In the genomic region with DNA sequence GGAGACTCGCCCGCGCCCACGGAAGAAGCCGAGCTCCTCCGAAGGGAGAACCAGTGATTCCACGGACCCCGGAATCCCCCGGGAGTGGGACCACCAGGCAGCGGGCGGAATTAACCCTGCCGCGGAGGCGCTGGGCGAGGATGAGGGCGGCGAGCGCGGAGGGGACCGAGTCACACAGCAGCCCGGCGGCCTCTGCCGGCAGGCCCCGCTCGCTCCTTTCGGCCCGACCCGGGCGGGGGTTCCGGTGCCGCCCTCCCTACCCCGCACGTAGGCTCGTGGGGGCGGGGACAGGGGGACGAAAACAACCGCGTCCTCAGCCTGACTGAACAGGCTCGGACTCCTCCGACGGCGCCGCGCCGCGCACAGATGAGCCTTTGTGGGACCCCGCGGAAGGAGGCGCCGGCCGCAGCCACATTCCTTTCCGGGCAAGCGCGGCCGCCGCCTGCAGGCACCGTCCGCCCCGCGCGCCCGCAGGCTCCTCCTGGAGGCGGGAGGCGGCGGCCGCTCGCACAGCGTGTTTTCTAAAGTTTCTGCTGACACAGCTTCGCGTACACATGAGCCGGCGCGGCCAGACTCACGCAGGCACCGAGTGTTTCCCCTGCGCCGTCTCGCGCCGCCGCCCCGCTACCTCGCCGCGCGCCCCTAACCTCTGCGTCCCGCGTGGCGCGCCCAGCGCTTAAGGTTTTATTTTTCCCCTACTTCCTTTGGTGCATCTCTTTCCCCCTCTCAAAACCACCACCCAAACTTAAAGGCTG, we compare ENCODE assay signal across 1 cellular context.
A peak's percentile ranks its signal among the peaks of the same experiment; 100 is the strongest.
TF ChIP-seq lines count a peak whose summit lies in the region.

No MANE protein-coding gene starts in this region.

TF ChIP-seq in HepG2, 621 proteins besides CTCF, POLR2A, EP300 and RAD21 (continued from another document):
- TF ChIP-seq FIP1L1 (IDR thresholded peaks at IDR 0.05; ENCODE audit: borderline replicate concordance, insufficient read depth, low read depth, low read length) (peak; percentile 91), ZSCAN20 (CRISPR knock-in tag; IDR thresholded peaks at IDR 0.05; ENCODE audit: borderline replicate concordance) (peak; percentile 57), SP140L (CRISPR knock-in tag; IDR thresholded peaks at IDR 0.05; ENCODE audit: borderline replicate concordance) (0 out of 2 replicates have a peak, but pooled peaks have one; percentile 1), SOX13 (IDR thresholded peaks at IDR 0.05) (no peak; the same call in 1 of the 2 replicates), SOX13 (CRISPR knock-in tag; conservative IDR thresholded peaks at IDR 0.05 in 1 of 2, IDR thresholded peaks at IDR 0.05 in 1 of 2) (peak; percentile 61 to 85; a peak in 3 of 4 replicates), ZNF572 (CRISPR knock-in tag; IDR thresholded peaks at IDR 0.05) (no peak), ZSCAN31 (CRISPR knock-in tag; IDR thresholded peaks at IDR 0.05; ENCODE audit: low read depth) (peak; percentile 99), JUND (CRISPR knock-in tag; IDR thresholded peaks at IDR 0.05) (no peak; the same call in none of the 2 replicates), POLR2AphosphoS5 (IDR thresholded peaks at IDR 0.05; ENCODE audit: low read depth, low read length) (peak; percentile 95), PPARG (CRISPR knock-in tag; conservative IDR thresholded peaks at IDR 0.05) (no peak; the same call in none of the 2 replicates), MLLT10 (CRISPR knock-in tag; IDR thresholded peaks at IDR 0.05) (no peak), ZSCAN30 (CRISPR knock-in tag; IDR thresholded peaks at IDR 0.05) (peak; percentile 72), MIXL1 (CRISPR knock-in tag; IDR thresholded peaks at IDR 0.05) (peak; percentile 33; the same call in 1 of the 2 replicates), ZNF879 (CRISPR knock-in tag; IDR thresholded peaks at IDR 0.05) (no peak; the same call in 1 of the 2 replicates), ARNT (IDR thresholded peaks at IDR 0.05) (no peak), ZNF614 (CRISPR knock-in tag; IDR thresholded peaks at IDR 0.05; ENCODE audit: borderline replicate concordance) (no peak; the same call in 1 of the 2 replicates), ZNF543 (CRISPR knock-in tag; IDR thresholded peaks at IDR 0.05) (peak; percentile 81; the same call in 1 of the 2 replicates), JUN (CRISPR knock-in tag; IDR thresholded peaks at IDR 0.05) (peak; percentile 50; the same call in 1 of the 2 replicates), ZZZ3 (CRISPR knock-in tag; IDR thresholded peaks at IDR 0.05; ENCODE audit: borderline replicate concordance) (no peak; the same call in 1 of the 2 replicates), NFE2 (CRISPR knock-in tag; IDR thresholded peaks at IDR 0.05) (no peak), KLF9 (CRISPR knock-in tag; IDR thresholded peaks at IDR 0.05; ENCODE audit: low read depth) (peak; percentile 53; the same call in 1 of the 2 replicates), ETV5 (CRISPR knock-in tag; IDR thresholded peaks at IDR 0.05; ENCODE audit: borderline replicate concordance) (peak; percentile 98), FOSL1 (CRISPR knock-in tag; IDR thresholded peaks at IDR 0.05; ENCODE audit: borderline replicate concordance) (peak; percentile 36; the same call in 1 of the 2 replicates), MTA3 (CRISPR knock-in tag; IDR thresholded peaks at IDR 0.05) (no peak), KLF15 (CRISPR knock-in tag; IDR thresholded peaks at IDR 0.05; ENCODE audit: borderline replicate concordance) (peak; percentile 92), SMAD1 (CRISPR knock-in tag; IDR thresholded peaks at IDR 0.05; ENCODE audit: borderline replicate concordance, low read depth) (peak; percentile 76), ELF1 (CRISPR knock-in tag; IDR thresholded peaks at IDR 0.05) (no peak; the same call in 1 of the 2 replicates), ZNF775 (CRISPR knock-in tag; IDR thresholded peaks at IDR 0.05; ENCODE audit: borderline replicate concordance) (no peak), ZNF589 (CRISPR knock-in tag; conservative IDR thresholded peaks at IDR 0.05) (no peak; the same call in 1 of the 2 replicates), ATF7-NPFF (CRISPR knock-in tag; IDR thresholded peaks at IDR 0.05; ENCODE audit: low read depth) (peak; percentile 99), ZBTB8A (CRISPR knock-in tag; IDR thresholded peaks at IDR 0.05; ENCODE audit: borderline replicate concordance, low read depth) (no peak), PCBP2 (optimal IDR thresholded peaks at IDR 0.05; ENCODE audit: low read depth, low read length, poor library complexity, severe bottlenecking) (no peak), SP1 (IDR thresholded peaks at IDR 0.05) (no peak), SP1 (CRISPR knock-in tag; IDR thresholded peaks at IDR 0.05) (peak; percentile 85), SATB2 (CRISPR knock-in tag; IDR thresholded peaks at IDR 0.05) (peak; percentile 24), ZNF451 (CRISPR knock-in tag; IDR thresholded peaks at IDR 0.05) (peak; percentile 88; the same call in 1 of the 2 replicates), DNMT1 (CRISPR knock-in tag; IDR thresholded peaks at IDR 0.05) (peak; percentile 60; the same call in 1 of the 2 replicates), KAT8 (CRISPR knock-in tag; IDR thresholded peaks at IDR 0.05) (peak; percentile 88), ZFY (CRISPR knock-in tag; IDR thresholded peaks at IDR 0.05) (peak; percentile 98), ZNF672 (CRISPR knock-in tag; IDR thresholded peaks at IDR 0.05) (no peak), PAX8 (CRISPR knock-in tag; IDR thresholded peaks at IDR 0.05; ENCODE audit: borderline replicate concordance) (no peak; the same call in 1 of the 2 replicates), CHD2 (IDR thresholded peaks at IDR 0.05; ENCODE audit: low read depth, low read length) (no peak), RBM39 (IDR thresholded peaks at IDR 0.05; ENCODE audit: low read depth, low read length, poor library complexity, severe bottlenecking) (no peak), CCDC6 (CRISPR knock-in tag; IDR thresholded peaks at IDR 0.05) (peak; percentile 99), RXRB (CRISPR knock-in tag; IDR thresholded peaks at IDR 0.05; ENCODE audit: borderline replicate concordance) (peak; percentile 46; the same call in 1 of the 2 replicates), EHMT2 (IDR thresholded peaks at IDR 0.05; ENCODE audit: borderline replicate concordance, low read depth, low read length) (no peak), KDM6A (CRISPR knock-in tag; IDR thresholded peaks at IDR 0.05; ENCODE audit: low read depth) (no peak)
- TF ChIP-seq, protein P1, sequence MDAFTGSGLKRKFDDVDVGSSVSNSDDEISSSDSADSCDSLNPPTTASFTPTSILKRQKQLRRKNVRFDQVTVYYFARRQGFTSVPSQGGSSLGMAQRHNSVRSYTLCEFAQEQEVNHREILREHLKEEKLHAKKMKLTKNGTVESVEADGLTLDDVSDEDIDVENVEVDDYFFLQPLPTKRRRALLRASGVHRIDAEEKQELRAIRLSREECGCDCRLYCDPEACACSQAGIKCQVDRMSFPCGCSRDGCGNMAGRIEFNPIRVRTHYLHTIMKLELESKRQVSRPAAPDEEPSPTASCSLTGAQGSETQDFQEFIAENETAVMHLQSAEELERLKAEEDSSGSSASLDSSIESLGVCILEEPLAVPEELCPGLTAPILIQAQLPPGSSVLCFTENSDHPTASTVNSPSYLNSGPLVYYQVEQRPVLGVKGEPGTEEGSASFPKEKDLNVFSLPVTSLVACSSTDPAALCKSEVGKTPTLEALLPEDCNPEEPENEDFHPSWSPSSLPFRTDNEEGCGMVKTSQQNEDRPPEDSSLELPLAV (CRISPR knock-in tag; conservative IDR thresholded peaks at IDR 0.05; ENCODE audit: low read depth), result 0 out of 2 replicates have a peak, but pooled peaks have one; percentile 35
- TF ChIP-seq, protein P2, sequence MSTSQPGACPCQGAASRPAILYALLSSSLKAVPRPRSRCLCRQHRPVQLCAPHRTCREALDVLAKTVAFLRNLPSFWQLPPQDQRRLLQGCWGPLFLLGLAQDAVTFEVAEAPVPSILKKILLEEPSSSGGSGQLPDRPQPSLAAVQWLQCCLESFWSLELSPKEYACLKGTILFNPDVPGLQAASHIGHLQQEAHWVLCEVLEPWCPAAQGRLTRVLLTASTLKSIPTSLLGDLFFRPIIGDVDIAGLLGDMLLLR (CRISPR knock-in tag; IDR thresholded peaks at IDR 0.05), result peak; percentile 69; the same call in 1 of the 2 replicates
- TF ChIP-seq, protein P3, sequence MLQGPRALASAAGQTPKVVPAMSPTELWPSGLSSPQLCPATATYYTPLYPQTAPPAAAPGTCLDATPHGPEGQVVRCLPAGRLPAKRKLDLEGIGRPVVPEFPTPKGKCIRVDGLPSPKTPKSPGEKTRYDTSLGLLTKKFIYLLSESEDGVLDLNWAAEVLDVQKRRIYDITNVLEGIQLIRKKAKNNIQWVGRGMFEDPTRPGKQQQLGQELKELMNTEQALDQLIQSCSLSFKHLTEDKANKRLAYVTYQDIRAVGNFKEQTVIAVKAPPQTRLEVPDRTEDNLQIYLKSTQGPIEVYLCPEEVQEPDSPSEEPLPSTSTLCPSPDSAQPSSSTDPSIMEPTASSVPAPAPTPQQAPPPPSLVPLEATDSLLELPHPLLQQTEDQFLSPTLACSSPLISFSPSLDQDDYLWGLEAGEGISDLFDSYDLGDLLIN (CRISPR knock-in tag; IDR thresholded peaks at IDR 0.05; ENCODE audit: borderline replicate concordance), result peak; percentile 83
- TF ChIP-seq, protein P4, sequence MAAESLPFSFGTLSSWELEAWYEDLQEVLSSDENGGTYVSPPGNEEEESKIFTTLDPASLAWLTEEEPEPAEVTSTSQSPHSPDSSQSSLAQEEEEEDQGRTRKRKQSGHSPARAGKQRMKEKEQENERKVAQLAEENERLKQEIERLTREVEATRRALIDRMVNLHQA (CRISPR knock-in tag; IDR thresholded peaks at IDR 0.05), result no peak
- TF ChIP-seq, protein P5, sequence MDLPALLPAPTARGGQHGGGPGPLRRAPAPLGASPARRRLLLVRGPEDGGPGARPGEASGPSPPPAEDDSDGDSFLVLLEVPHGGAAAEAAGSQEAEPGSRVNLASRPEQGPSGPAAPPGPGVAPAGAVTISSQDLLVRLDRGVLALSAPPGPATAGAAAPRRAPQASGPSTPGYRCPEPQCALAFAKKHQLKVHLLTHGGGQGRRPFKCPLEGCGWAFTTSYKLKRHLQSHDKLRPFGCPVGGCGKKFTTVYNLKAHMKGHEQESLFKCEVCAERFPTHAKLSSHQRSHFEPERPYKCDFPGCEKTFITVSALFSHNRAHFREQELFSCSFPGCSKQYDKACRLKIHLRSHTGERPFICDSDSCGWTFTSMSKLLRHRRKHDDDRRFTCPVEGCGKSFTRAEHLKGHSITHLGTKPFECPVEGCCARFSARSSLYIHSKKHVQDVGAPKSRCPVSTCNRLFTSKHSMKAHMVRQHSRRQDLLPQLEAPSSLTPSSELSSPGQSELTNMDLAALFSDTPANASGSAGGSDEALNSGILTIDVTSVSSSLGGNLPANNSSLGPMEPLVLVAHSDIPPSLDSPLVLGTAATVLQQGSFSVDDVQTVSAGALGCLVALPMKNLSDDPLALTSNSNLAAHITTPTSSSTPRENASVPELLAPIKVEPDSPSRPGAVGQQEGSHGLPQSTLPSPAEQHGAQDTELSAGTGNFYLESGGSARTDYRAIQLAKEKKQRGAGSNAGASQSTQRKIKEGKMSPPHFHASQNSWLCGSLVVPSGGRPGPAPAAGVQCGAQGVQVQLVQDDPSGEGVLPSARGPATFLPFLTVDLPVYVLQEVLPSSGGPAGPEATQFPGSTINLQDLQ (CRISPR knock-in tag; IDR thresholded peaks at IDR 0.05), result peak; percentile 77; the same call in 1 of the 2 replicates
- TF ChIP-seq, protein P6, sequence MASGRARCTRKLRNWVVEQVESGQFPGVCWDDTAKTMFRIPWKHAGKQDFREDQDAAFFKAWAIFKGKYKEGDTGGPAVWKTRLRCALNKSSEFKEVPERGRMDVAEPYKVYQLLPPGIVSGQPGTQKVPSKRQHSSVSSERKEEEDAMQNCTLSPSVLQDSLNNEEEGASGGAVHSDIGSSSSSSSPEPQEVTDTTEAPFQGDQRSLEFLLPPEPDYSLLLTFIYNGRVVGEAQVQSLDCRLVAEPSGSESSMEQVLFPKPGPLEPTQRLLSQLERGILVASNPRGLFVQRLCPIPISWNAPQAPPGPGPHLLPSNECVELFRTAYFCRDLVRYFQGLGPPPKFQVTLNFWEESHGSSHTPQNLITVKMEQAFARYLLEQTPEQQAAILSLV (CRISPR knock-in tag; IDR thresholded peaks at IDR 0.05; ENCODE audit: borderline replicate concordance), result peak; percentile 97
- TF ChIP-seq, protein P7, sequence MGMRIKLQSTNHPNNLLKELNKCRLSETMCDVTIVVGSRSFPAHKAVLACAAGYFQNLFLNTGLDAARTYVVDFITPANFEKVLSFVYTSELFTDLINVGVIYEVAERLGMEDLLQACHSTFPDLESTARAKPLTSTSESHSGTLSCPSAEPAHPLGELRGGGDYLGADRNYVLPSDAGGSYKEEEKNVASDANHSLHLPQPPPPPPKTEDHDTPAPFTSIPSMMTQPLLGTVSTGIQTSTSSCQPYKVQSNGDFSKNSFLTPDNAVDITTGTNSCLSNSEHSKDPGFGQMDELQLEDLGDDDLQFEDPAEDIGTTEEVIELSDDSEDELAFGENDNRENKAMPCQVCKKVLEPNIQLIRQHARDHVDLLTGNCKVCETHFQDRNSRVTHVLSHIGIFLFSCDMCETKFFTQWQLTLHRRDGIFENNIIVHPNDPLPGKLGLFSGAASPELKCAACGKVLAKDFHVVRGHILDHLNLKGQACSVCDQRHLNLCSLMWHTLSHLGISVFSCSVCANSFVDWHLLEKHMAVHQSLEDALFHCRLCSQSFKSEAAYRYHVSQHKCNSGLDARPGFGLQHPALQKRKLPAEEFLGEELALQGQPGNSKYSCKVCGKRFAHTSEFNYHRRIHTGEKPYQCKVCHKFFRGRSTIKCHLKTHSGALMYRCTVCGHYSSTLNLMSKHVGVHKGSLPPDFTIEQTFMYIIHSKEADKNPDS (CRISPR knock-in tag; IDR thresholded peaks at IDR 0.05), result no peak
- TF ChIP-seq, protein P8, sequence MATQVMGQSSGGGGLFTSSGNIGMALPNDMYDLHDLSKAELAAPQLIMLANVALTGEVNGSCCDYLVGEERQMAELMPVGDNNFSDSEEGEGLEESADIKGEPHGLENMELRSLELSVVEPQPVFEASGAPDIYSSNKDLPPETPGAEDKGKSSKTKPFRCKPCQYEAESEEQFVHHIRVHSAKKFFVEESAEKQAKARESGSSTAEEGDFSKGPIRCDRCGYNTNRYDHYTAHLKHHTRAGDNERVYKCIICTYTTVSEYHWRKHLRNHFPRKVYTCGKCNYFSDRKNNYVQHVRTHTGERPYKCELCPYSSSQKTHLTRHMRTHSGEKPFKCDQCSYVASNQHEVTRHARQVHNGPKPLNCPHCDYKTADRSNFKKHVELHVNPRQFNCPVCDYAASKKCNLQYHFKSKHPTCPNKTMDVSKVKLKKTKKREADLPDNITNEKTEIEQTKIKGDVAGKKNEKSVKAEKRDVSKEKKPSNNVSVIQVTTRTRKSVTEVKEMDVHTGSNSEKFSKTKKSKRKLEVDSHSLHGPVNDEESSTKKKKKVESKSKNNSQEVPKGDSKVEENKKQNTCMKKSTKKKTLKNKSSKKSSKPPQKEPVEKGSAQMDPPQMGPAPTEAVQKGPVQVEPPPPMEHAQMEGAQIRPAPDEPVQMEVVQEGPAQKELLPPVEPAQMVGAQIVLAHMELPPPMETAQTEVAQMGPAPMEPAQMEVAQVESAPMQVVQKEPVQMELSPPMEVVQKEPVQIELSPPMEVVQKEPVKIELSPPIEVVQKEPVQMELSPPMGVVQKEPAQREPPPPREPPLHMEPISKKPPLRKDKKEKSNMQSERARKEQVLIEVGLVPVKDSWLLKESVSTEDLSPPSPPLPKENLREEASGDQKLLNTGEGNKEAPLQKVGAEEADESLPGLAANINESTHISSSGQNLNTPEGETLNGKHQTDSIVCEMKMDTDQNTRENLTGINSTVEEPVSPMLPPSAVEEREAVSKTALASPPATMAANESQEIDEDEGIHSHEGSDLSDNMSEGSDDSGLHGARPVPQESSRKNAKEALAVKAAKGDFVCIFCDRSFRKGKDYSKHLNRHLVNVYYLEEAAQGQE (IDR thresholded peaks at IDR 0.05; ENCODE audit: borderline replicate concordance in 1 of 2, low read depth in 1 of 2, low read length in 2 of 2), result peak in 1 of 2 experiments; percentile 74; a peak in 1 of 4 replicates
TF ChIP-seq in HepG2: peak in this region for 387.
